1 cellular context compared by ENCODE assay signal in the genomic region with DNA sequence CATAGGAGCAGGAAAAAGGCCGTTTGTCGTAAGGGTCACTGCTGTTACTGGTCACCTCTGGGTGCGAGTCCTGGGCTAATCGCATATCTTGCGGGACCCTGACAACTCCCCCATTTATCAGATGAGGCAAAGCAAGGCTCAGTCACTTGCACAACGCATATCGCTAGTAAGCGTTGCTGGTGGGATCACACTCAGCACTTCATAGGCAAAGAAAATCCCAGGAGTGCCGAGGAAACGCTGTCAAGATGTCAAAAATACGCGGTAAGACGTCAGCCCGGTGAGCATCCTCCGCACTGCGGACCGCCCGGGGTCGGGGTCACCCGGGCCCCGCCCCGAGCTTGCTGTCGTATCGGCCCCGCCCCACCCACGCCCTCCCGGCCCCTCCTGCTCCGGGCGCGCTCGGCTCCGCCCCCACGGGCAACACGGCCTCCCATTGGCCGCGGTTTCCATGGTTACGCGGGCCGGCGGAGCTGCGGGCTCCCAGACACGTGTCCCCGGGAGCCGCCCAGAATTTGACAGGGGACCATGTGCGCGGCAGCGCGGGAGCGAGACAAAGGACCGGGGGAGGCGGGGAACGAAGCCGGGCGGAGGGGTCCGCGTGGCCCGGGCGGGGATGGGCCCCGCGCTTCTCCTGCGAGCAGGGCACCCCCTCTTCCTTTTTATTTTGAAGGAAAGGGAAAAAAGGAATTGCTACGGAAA.
A peak's percentile ranks its signal among the peaks of the same experiment; 100 is the strongest.
TF ChIP-seq lines count a peak whose summit lies in the region.

No MANE protein-coding gene starts in this region.

TF ChIP-seq in GM12878, 131 proteins besides CTCF, POLR2A, EP300 and RAD21 (continued from another document):
- TF ChIP-seq NR2F1 (conservative IDR thresholded peaks at IDR 0.05) (no peak), POLR2AphosphoS2 (IDR thresholded peaks at IDR 0.05; ENCODE audit: low read depth, low read length) (no peak), ZBED1 (IDR thresholded peaks at IDR 0.05; ENCODE audit: borderline replicate concordance) (no peak), NFXL1 (IDR thresholded peaks at IDR 0.05; ENCODE audit: borderline replicate concordance) (no peak), NFIC (IDR thresholded peaks at IDR 0.05; ENCODE audit: low read depth, low read length) (no peak), MXI1 (IDR thresholded peaks at IDR 0.05; ENCODE audit: low read depth, low read length) (peak; percentile 61; the same call in 1 of the 2 replicates), STAT3 (IDR thresholded peaks at IDR 0.05; ENCODE audit: low read depth, low read length) (no peak), SUZ12 (IDR thresholded peaks at IDR 0.05; ENCODE audit: unreplicated experiment) (no peak), EGR1 (IDR thresholded peaks at IDR 0.05; ENCODE audit: borderline replicate concordance in 1 of 2, low read depth in 2 of 2, low read length in 2 of 2) (peak in 1 of 2 experiments; percentile 36; a peak in 1 of 3 replicates)
- TF ChIP-seq, protein P1, sequence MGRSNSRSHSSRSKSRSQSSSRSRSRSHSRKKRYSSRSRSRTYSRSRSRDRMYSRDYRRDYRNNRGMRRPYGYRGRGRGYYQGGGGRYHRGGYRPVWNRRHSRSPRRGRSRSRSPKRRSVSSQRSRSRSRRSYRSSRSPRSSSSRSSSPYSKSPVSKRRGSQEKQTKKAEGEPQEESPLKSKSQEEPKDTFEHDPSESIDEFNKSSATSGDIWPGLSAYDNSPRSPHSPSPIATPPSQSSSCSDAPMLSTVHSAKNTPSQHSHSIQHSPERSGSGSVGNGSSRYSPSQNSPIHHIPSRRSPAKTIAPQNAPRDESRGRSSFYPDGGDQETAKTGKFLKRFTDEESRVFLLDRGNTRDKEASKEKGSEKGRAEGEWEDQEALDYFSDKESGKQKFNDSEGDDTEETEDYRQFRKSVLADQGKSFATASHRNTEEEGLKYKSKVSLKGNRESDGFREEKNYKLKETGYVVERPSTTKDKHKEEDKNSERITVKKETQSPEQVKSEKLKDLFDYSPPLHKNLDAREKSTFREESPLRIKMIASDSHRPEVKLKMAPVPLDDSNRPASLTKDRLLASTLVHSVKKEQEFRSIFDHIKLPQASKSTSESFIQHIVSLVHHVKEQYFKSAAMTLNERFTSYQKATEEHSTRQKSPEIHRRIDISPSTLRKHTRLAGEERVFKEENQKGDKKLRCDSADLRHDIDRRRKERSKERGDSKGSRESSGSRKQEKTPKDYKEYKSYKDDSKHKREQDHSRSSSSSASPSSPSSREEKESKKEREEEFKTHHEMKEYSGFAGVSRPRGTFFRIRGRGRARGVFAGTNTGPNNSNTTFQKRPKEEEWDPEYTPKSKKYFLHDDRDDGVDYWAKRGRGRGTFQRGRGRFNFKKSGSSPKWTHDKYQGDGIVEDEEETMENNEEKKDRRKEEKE (IDR thresholded peaks at IDR 0.05), result no peak
- TF ChIP-seq, protein P2, sequence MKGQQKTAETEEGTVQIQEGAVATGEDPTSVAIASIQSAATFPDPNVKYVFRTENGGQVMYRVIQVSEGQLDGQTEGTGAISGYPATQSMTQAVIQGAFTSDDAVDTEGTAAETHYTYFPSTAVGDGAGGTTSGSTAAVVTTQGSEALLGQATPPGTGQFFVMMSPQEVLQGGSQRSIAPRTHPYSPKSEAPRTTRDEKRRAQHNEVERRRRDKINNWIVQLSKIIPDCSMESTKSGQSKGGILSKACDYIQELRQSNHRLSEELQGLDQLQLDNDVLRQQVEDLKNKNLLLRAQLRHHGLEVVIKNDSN (IDR thresholded peaks at IDR 0.05; ENCODE audit: borderline replicate concordance, extremely low read length, insufficient read depth, low read depth, low read length), result peak; percentile 38
- TF ChIP-seq, protein P3, sequence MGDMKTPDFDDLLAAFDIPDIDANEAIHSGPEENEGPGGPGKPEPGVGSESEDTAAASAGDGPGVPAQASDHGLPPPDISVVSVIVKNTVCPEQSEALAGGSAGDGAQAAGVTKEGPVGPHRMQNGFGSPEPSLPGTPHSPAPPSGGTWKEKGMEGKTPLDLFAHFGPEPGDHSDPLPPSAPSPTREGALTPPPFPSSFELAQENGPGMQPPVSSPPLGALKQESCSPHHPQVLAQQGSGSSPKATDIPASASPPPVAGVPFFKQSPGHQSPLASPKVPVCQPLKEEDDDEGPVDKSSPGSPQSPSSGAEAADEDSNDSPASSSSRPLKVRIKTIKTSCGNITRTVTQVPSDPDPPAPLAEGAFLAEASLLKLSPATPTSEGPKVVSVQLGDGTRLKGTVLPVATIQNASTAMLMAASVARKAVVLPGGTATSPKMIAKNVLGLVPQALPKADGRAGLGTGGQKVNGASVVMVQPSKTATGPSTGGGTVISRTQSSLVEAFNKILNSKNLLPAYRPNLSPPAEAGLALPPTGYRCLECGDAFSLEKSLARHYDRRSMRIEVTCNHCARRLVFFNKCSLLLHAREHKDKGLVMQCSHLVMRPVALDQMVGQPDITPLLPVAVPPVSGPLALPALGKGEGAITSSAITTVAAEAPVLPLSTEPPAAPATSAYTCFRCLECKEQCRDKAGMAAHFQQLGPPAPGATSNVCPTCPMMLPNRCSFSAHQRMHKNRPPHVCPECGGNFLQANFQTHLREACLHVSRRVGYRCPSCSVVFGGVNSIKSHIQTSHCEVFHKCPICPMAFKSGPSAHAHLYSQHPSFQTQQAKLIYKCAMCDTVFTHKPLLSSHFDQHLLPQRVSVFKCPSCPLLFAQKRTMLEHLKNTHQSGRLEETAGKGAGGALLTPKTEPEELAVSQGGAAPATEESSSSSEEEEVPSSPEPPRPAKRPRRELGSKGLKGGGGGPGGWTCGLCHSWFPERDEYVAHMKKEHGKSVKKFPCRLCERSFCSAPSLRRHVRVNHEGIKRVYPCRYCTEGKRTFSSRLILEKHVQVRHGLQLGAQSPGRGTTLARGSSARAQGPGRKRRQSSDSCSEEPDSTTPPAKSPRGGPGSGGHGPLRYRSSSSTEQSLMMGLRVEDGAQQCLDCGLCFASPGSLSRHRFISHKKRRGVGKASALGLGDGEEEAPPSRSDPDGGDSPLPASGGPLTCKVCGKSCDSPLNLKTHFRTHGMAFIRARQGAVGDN (IDR thresholded peaks at IDR 0.05), result no peak
- TF ChIP-seq, protein P4, sequence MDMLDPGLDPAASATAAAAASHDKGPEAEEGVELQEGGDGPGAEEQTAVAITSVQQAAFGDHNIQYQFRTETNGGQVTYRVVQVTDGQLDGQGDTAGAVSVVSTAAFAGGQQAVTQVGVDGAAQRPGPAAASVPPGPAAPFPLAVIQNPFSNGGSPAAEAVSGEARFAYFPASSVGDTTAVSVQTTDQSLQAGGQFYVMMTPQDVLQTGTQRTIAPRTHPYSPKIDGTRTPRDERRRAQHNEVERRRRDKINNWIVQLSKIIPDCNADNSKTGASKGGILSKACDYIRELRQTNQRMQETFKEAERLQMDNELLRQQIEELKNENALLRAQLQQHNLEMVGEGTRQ (IDR thresholded peaks at IDR 0.05; ENCODE audit: borderline replicate concordance, low read depth, low read length), result no peak
